20 cellular contexts compared by ENCODE assay signal in the genomic region with DNA sequence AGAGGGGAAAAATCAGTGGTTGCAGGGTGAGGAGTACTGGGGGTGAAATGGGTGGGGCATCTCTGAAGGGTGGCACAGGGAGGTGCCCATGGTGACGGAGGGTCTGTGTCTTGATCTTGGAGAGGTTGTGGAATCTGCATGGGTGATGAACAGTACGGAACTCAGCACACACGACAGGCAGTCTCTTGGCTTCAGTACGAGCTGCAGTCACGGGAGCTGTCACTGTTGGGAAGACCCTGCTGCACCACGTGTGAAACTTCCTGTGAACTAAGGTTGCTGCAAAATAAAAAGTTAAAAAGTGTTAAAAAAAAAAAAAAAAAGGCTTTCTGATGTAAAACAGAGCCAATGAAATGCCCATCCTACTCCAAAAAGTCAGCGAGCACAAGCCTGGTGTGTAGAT. TPM values are rescaled to one million over a fixed set of nuclear protein-coding genes. Genes with fewer than 3 reads are reported as not detected.
A peak's percentile ranks its signal among the peaks of the same experiment; 100 is the strongest.
DNase-seq lines count a peak whose midpoint lies in the region; ATAC-seq and TF ChIP-seq lines count a peak whose summit lies in the region.
"Had no signal": no experiment of that assay in that cellular context is flagged by ENCODE, and none has a peak within 500 bp of the region (broad histone marks: within the 10 kb centered on the region; RNA-seq: fewer than 3 reads in every experiment).

No MANE protein-coding gene starts in this region.

- H3K9me3 ChIP-seq in naive thymus-derived CD4-positive, alpha-beta T cell (ENCODE audit: control insufficient read depth in 2 of 3, low read length in 3 of 3) = no peaks in the 10 kb centered on the region

- no peaks in the 10 kb centered on the region for H3K36me3 ChIP-seq in naive thymus-derived CD4-positive, alpha-beta T cell (ENCODE audit: control insufficient read depth in 2 of 3, insufficient read depth in 3 of 3, low read length in 3 of 3)

- TF ChIP-seq CTCF in dorsolateral prefrontal cortex (IDR thresholded peaks at IDR 0.05 in 54 of 56, conservative IDR thresholded peaks at IDR 0.05 in 2 of 56; ENCODE audit: low read depth in 1 of 56, partially characterized antibody in 56 of 56) = no peak

- H3K27me3 Mint-ChIP-seq in immature natural killer cell (ENCODE audit: low read depth in 3 of 3) = peaks cover 0 to 6% (median 4%) of the 10 kb centered on the region in 3 donors
- peaks cover 0 to 20% (median 0%) of the 10 kb centered on the region in 5 donors for H3K27me3 Mint-ChIP-seq in naive thymus-derived CD4-positive, alpha-beta T cell
- no peaks in the 10 kb centered on the region for H3K27me3 Mint-ChIP-seq in stimulated activated memory B cell treated with anti-CD40 and anti-IgM and Interleukin-4, amounts not matched to agents 10 μg/mL and 1 μg/mL and 100 μg/mL, for 72 hours

- DNase-seq in immature natural killer cell (peak in 1 of 3 donors; percentile 22), NCI-H69 (lab: John Stamatoyannopoulos, UW) (no peak), dorsolateral prefrontal cortex (no peak), epidermal melanocyte (ENCODE audit: insufficient read length, low spot score) (no peak)
- peak in 3 of 9 donors; percentile 10 to 25 (median 11) for DNase-seq in naive thymus-derived CD4-positive, alpha-beta T cell
- DNase-seq: C1 segment of cervical spinal cord; Calu3; CD4-positive, alpha-beta memory T cell; COR-L47; DMS53; DMS79 treated with DMSO at 0.1 percent for 48 hours; GF-D8; H9 had no signal

- POLR2A ChIA-PET in naive thymus-derived CD4-positive, alpha-beta T cell (lab: Charles Lee) = no interaction called here

- H3K4me1 Mint-ChIP-seq in immature natural killer cell = peaks cover 25 to 26% of the 10 kb centered on the region in 2 donors
- peaks cover 2 to 17% (median 13%) of the 10 kb centered on the region in 7 donors for H3K4me1 Mint-ChIP-seq in naive thymus-derived CD4-positive, alpha-beta T cell
- H3K4me1 Mint-ChIP-seq in stimulated activated memory B cell treated with anti-CD40 and anti-IgM and Interleukin-4, amounts not matched to agents 10 μg/mL and 1 μg/mL and 100 μg/mL, for 72 hours = no peaks in the 10 kb centered on the region

- CTCF ChIA-PET in naive thymus-derived CD4-positive, alpha-beta T cell (lab: Charles Lee) = no interaction called here

- H3K27me3 ChIP-seq in naive thymus-derived CD4-positive, alpha-beta T cell (ENCODE audit: control insufficient read depth in 2 of 2, insufficient read depth in 2 of 2, low read length in 2 of 2) = no peaks in the 10 kb centered on the region
- H3K27me3 ChIP-seq in dorsolateral prefrontal cortex = peaks cover 0 to 5% (median 0%) of the 10 kb centered on the region in 45 donors

- ATAC-seq in naive thymus-derived CD4-positive, alpha-beta T cell = peak; percentile 32
- ATAC-seq in stimulated activated memory B cell treated with anti-CD40 and anti-IgM and Interleukin-4, amounts not matched to agents 10 μg/mL and 1 μg/mL and 100 μg/mL, for 72 hours = peak; percentile 45
- ATAC-seq: GM23338, HCT116 had no signal

- no peak overlapping the region for H3K27ac Mint-ChIP-seq in immature natural killer cell
- H3K27ac Mint-ChIP-seq in naive thymus-derived CD4-positive, alpha-beta T cell = peak overlapping the region in 5 of 9 donors; percentile 15 to 44 (median 39)
- H3K27ac Mint-ChIP-seq in stimulated activated memory B cell treated with anti-CD40 and anti-IgM and Interleukin-4, amounts not matched to agents 10 μg/mL and 1 μg/mL and 100 μg/mL, for 72 hours = no peak overlapping the region
- H3K27ac Mint-ChIP-seq: GM23338 had no signal

- H3K36me3 Mint-ChIP-seq in immature natural killer cell = no peaks in the 10 kb centered on the region
- peaks cover 0 to 11% (median 4%) of the 10 kb centered on the region in 5 donors for H3K36me3 Mint-ChIP-seq in naive thymus-derived CD4-positive, alpha-beta T cell
- H3K36me3 Mint-ChIP-seq in stimulated activated memory B cell treated with anti-CD40 and anti-IgM and Interleukin-4, amounts not matched to agents 10 μg/mL and 1 μg/mL and 100 μg/mL, for 72 hours = no peaks in the 10 kb centered on the region

- no peak overlapping the region for H3K4me3 ChIP-seq in naive thymus-derived CD4-positive, alpha-beta T cell (ENCODE audit: low read length)
- H3K4me3 ChIP-seq in dorsolateral prefrontal cortex = no peak overlapping the region
- H3K4me3 ChIP-seq: GM23338 had no signal

- H3K4me1 ChIP-seq in naive thymus-derived CD4-positive, alpha-beta T cell (ENCODE audit: control insufficient read depth in 2 of 2, insufficient read depth in 2 of 2, low read length in 2 of 2) = no peaks in the 10 kb centered on the region

- intact Hi-C loops in naive thymus-derived CD4-positive, alpha-beta T cell (cut with micrococcal nuclease) = no loop called here
- intact Hi-C loops in dorsolateral prefrontal cortex (cut with DNase I) = no loop called here

- H3K27ac ChIP-seq in naive thymus-derived CD4-positive, alpha-beta T cell (ENCODE audit: low read depth, low read length) = no peak overlapping the region
- no peak overlapping the region for H3K27ac ChIP-seq in dorsolateral prefrontal cortex

- H3K9me3 Mint-ChIP-seq in immature natural killer cell = no peaks in the 10 kb centered on the region
- H3K9me3 Mint-ChIP-seq in naive thymus-derived CD4-positive, alpha-beta T cell = peaks cover 0 to 13% (median 4%) of the 10 kb centered on the region in 11 donors
- H3K9me3 Mint-ChIP-seq in stimulated activated memory B cell treated with anti-CD40 and anti-IgM and Interleukin-4, amounts not matched to agents 10 μg/mL and 1 μg/mL and 100 μg/mL, for 72 hours = peaks cover 6% of the 10 kb centered on the region

- H3K4me3 Mint-ChIP-seq in immature natural killer cell = peak overlapping the region in 4 of 5 donors; percentile 36 to 78 (median 49)
- peak overlapping the region in 5 of 10 donors; percentile 14 to 56 (median 19) for H3K4me3 Mint-ChIP-seq in naive thymus-derived CD4-positive, alpha-beta T cell
- H3K4me3 Mint-ChIP-seq in stimulated activated memory B cell treated with anti-CD40 and anti-IgM and Interleukin-4, amounts not matched to agents 10 μg/mL and 1 μg/mL and 100 μg/mL, for 72 hours = no peak overlapping the region
- H3K4me3 Mint-ChIP-seq: CD4-positive, alpha-beta memory T cell; GM23338; H9 had no signal

RNA-seq across cellular contexts. Expression of a gene that starts 34.3 kb away (rescaled TPM):
- 1 to 10 TPM in 1 of 3 donors, not detected in 2; 1.4 TPM for polyA plus RNA-seq in immature natural killer cell
- total RNA-seq in naive thymus-derived CD4-positive, alpha-beta T cell = 1 to 10 TPM in 2 of 5 experiments, under 1 TPM in 3; 0.34 to 1.5 (median 0.64) TPM
- not detected for polyA plus RNA-seq in naive thymus-derived CD4-positive, alpha-beta T cell
- total RNA-seq in dorsolateral prefrontal cortex = 10 to 100 TPM in 32 of 120 experiments, 1 to 10 TPM in 88; 1.6 to 21.5 (median 7.5) TPM
- total RNA-seq: A172, Calu3, Daoy, G401, GM23338, H4 had no signal

Comparison
In these comparisons a context has a peak if more than half of its experiments do, and no peak if none do; other contexts are left out.
1. H3K27ac Mint-ChIP-seq: peak in naive thymus-derived CD4-positive, alpha-beta T cell (5 of 9); none in immature natural killer cell (0 of 6) and stimulated activated memory B cell treated with anti-CD40 and anti-IgM and Interleukin-4, amounts not matched to agents 10 μg/mL and 1 μg/mL and 100 μg/mL, for 72 hours (single experiment).